ENCODE assay signal across 17 cellular contexts in the genomic region with DNA sequence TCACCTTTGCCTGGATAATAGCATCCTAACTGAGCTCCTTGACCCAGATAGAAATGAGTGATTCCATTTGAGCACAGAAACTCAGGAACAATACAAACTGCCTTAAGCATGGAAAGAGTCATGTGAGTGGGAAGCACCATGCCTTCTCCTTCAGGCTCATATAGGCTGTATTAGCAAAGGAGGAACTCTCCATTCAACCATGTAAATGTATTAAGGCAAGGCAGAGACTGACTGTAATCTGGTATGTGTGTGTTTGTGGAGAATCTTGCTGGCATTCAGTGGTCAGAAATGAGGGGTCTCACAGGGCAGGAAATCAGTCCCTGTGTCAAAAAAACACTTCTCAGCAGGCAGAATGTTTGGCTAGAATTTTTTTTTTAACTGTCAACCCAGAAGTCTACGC. TPM values are rescaled to one million over a fixed set of nuclear protein-coding genes. Genes with fewer than 3 reads are reported as not detected.
DNase-seq lines count a peak whose midpoint lies in the region; ATAC-seq and TF ChIP-seq lines count a peak whose summit lies in the region.
"Had no signal": no experiment of that assay in that cellular context is flagged by ENCODE, and none has a peak within 500 bp of the region (broad histone marks: within the 10 kb centered on the region; RNA-seq: fewer than 3 reads in every experiment).

No MANE protein-coding gene starts in this region.

- H3K27me3 ChIP-seq in upper lobe of right lung = no peaks in the 10 kb centered on the region

- intact Hi-C loops in activated CD4-positive, alpha-beta T cell treated with anti-CD3 and anti-CD28 coated beads for 36 hours (cut with DNase I, micrococcal nuclease) = no loop called here
- intact Hi-C loops in upper lobe of right lung (cut with DNase I) = no loop called here

- no peaks in the 10 kb centered on the region for H3K9me3 ChIP-seq in upper lobe of right lung

- CTCF ChIA-PET in activated CD4-positive, alpha-beta T cell treated with anti-CD3 and anti-CD28 coated beads for 36 hours (lab: Charles Lee) = interaction anchor here (0.7 to 8.1 kb wide), 7 partner anchors 10 to 150 kb away, joined by 3 to 73 read pairs (median 3); a partner anchor contains a TSS

- TF ChIP-seq CTCF in upper lobe of right lung (IDR thresholded peaks at IDR 0.05) = no peak

- H3K4me3 ChIP-seq in upper lobe of right lung = no peak overlapping the region

- no peak overlapping the region for H3K27ac ChIP-seq in upper lobe of right lung
- H3K27ac ChIP-seq: C4-2B had no signal

- peaks cover 36% of the 10 kb centered on the region for H3K4me1 Mint-ChIP-seq in activated CD4-positive, alpha-beta T cell treated with anti-CD3 and anti-CD28 coated beads for 36 hours

- H3K4me3 Mint-ChIP-seq in activated CD4-positive, alpha-beta T cell treated with anti-CD3 and anti-CD28 coated beads for 36 hours = no peak overlapping the region

- H3K9me3 Mint-ChIP-seq in activated CD4-positive, alpha-beta T cell treated with anti-CD3 and anti-CD28 coated beads for 36 hours (ENCODE audit: low read depth) = peaks cover 12% of the 10 kb centered on the region

- no peaks in the 10 kb centered on the region for H3K4me1 ChIP-seq in upper lobe of right lung

- peak overlapping the region; percentile 28 for H3K27ac Mint-ChIP-seq in activated CD4-positive, alpha-beta T cell treated with anti-CD3 and anti-CD28 coated beads for 36 hours

- no peaks in the 10 kb centered on the region for H3K27me3 Mint-ChIP-seq in activated CD4-positive, alpha-beta T cell treated with anti-CD3 and anti-CD28 coated beads for 36 hours

- ATAC-seq in activated CD4-positive, alpha-beta T cell treated with anti-CD3 and anti-CD28 coated beads for 36 hours = no peak
- ATAC-seq in upper lobe of right lung (peak; percentile 59), HG03025 (IDR thresholded peaks at IDR 0.05; ENCODE audit: low FRiP score, unreplicated experiment) (no peak)
- ATAC-seq: HCT116 had no signal

- POLR2A ChIA-PET in activated CD4-positive, alpha-beta T cell treated with anti-CD3 and anti-CD28 coated beads for 36 hours (lab: Charles Lee) = no interaction called here

- DNase-seq in activated CD4-positive, alpha-beta T cell treated with anti-CD3 and anti-CD28 coated beads for 36 hours = no peak
- DNase-seq in activated CD4-positive, alpha-beta T cell treated with anti-CD3 and anti-CD28 coated beads for 4 hours = no peak
- DNase-seq in astrocyte of the hippocampus (ENCODE audit: low read depth, low spot score) = peak; percentile 53
- DNase-seq in medulla oblongata (ENCODE audit: extremely low spot score) = peak; percentile 27
- DNase-seq in upper lobe of right lung = no peak
- no peak for DNase-seq in amniotic stem cell (lab: John Stamatoyannopoulos, UW)
- DNase-seq in NCI-H2029 (lab: John Stamatoyannopoulos, UW) = no peak
- DNase-seq: 8988T, Calu3, DMS79, KBM-7, NCI-H1048, NCI-H146, NCI-H2107 had no signal

- peaks cover 24% of the 10 kb centered on the region for H3K36me3 Mint-ChIP-seq in activated CD4-positive, alpha-beta T cell treated with anti-CD3 and anti-CD28 coated beads for 36 hours (ENCODE audit: low read depth)

- H3K36me3 ChIP-seq in upper lobe of right lung = no peaks in the 10 kb centered on the region

RNA-seq across cellular contexts. Expression of a gene that starts 40.2 kb away (rescaled TPM):
- 10 to 100 TPM; 76.9 to 77.1 TPM for total RNA-seq in activated CD4-positive, alpha-beta T cell treated with anti-CD3 and anti-CD28 coated beads for 36 hours
- total RNA-seq in upper lobe of right lung = 47.9 TPM

Comparison
In these comparisons a context has a peak if more than half of its experiments do, and no peak if none do; other contexts are left out.
1. DNase-seq: peak in astrocyte of the hippocampus (single experiment) and medulla oblongata (single experiment); none in activated CD4-positive, alpha-beta T cell treated with anti-CD3 and anti-CD28 coated beads for 36 hours (single experiment), activated CD4-positive, alpha-beta T cell treated with anti-CD3 and anti-CD28 coated beads for 4 hours (0 of 2), upper lobe of right lung (single experiment), amniotic stem cell (single experiment) and NCI-H2029 (single experiment).